ENCODE assay signal across 15 cellular contexts in genomic region chr10:131832056-131832685, GRCh38.
A peak's percentile ranks its signal among the peaks of the same experiment; 100 is the strongest.
DNase-seq lines count a peak whose midpoint lies in the region; ATAC-seq and TF ChIP-seq lines count a peak whose summit lies in the region.
"Had no signal": no experiment of that assay in that cellular context is flagged by ENCODE, and none has a peak within 500 bp of the region (broad histone marks: within the 10 kb centered on the region; RNA-seq: fewer than 3 reads in every experiment).

No MANE protein-coding gene starts in this region.

- POLR2A ChIA-PET in Panc1 (lab: Charles Lee): no interaction called here

- H3K27ac ChIP-seq in Panc1 (ENCODE audit: low read length): no peak overlapping the region
- no peak overlapping the region for H3K27ac ChIP-seq in osteoblast (ENCODE audit: low read depth, low read length)
- H3K27ac ChIP-seq in upper lobe of left lung: no peak overlapping the region
- H3K27ac ChIP-seq: C4-2B, SJSA1 had no signal

- no peaks in the 10 kb centered on the region for H3K36me3 ChIP-seq in Panc1 (ENCODE audit: control insufficient read depth, insufficient read depth, low read length)
- no peaks in the 10 kb centered on the region for H3K36me3 ChIP-seq in osteoblast (ENCODE audit: insufficient read depth, low read length)
- H3K36me3 ChIP-seq in upper lobe of left lung: no peaks in the 10 kb centered on the region
- H3K36me3 ChIP-seq: SJSA1 had no signal

- DNase-seq in Panc1 (ENCODE audit: low read depth, low spot score): no peak
- peak; percentile 92 for DNase-seq in chondrocyte (ENCODE audit: low spot score)
- DNase-seq in osteoblast (ENCODE audit: insufficient read length, low spot score, missing footprints): peak; percentile 44
- DNase-seq in upper lobe of left lung: peak in 1 of 2 donors; percentile 23
- DNase-seq in activated naive CD4-positive, alpha-beta T cell treated with anti-CD3 and anti-CD28 coated beads, Interleukin-2, amount 50 U/mL, for 72 hours (ENCODE audit: low spot score in 2 of 2): no peak
- DNase-seq in natural killer cell: no peak
- no peak for DNase-seq in NCI-H1417 treated with DMSO at 0.1 percent for 48 hours (lab: John Stamatoyannopoulos, UW)
- DNase-seq: ACHN, DMS79 treated with DMSO at 0.1 percent for 48 hours, MM.1S, NCI-H1092, NCI-H146, NCI-H774 had no signal

- H3K27ac Mint-ChIP-seq in chondrocyte (ENCODE audit: unreplicated experiment): no peak overlapping the region
- no peak overlapping the region for H3K27ac Mint-ChIP-seq in activated naive CD4-positive, alpha-beta T cell treated with anti-CD3 and anti-CD28 coated beads, Interleukin-2, amount 50 U/mL, for 72 hours
- no peak overlapping the region for H3K27ac Mint-ChIP-seq in natural killer cell

- H3K4me1 ChIP-seq in Panc1 (ENCODE audit: control insufficient read depth, insufficient read depth, low read length) (no peaks in the 10 kb centered on the region), osteoblast (ENCODE audit: insufficient read depth, low read length) (no peaks in the 10 kb centered on the region), upper lobe of left lung (no peaks in the 10 kb centered on the region)
- H3K4me1 ChIP-seq: SJSA1 had no signal

- H3K9me3 ChIP-seq in Panc1 (ENCODE audit: control insufficient read depth, insufficient read depth, low read depth, low read length) (no peaks in the 10 kb centered on the region), osteoblast (ENCODE audit: low read depth, low read length) (no peaks in the 10 kb centered on the region), upper lobe of left lung (peaks cover 0 to 5% (median 2%) of the 10 kb centered on the region in 4 donors)
- H3K9me3 ChIP-seq: SJSA1 had no signal

- H3K36me3 Mint-ChIP-seq in chondrocyte (ENCODE audit: low read depth) (no peaks in the 10 kb centered on the region), natural killer cell (no peaks in the 10 kb centered on the region)
- H3K36me3 Mint-ChIP-seq in activated naive CD4-positive, alpha-beta T cell treated with anti-CD3 and anti-CD28 coated beads, Interleukin-2, amount 50 U/mL, for 72 hours: peaks cover 0 to 7% of the 10 kb centered on the region in 2 donors

- CTCF ChIA-PET in Panc1 (lab: Charles Lee): no interaction called here

- no peak overlapping the region for H2AFZ ChIP-seq in osteoblast (ENCODE audit: low read length)

- ATAC-seq in Panc1 (0 out of 2 replicates have a peak, but pooled peaks have one; percentile 29), upper lobe of left lung (ENCODE audit: low FRiP score in 2 of 2) (peak; percentile 10 to 12), natural killer cell (no peak)
- ATAC-seq in activated naive CD4-positive, alpha-beta T cell treated with anti-CD3 and anti-CD28 coated beads, Interleukin-2, amount 50 U/mL, for 72 hours: no peak

- no peak overlapping the region for H3K4me2 ChIP-seq in osteoblast (ENCODE audit: insufficient read depth, low read length)

- 81 to 87% methylated on average over 17 of the region's 17 CpGs for WGBS in upper lobe of left lung, 2 donors

- H3K9me3 Mint-ChIP-seq in chondrocyte (ENCODE audit: low read depth) (peaks cover 10% of the 10 kb centered on the region), natural killer cell (no peaks in the 10 kb centered on the region)
- H3K9me3 Mint-ChIP-seq in activated naive CD4-positive, alpha-beta T cell treated with anti-CD3 and anti-CD28 coated beads, Interleukin-2, amount 50 U/mL, for 72 hours: no peaks in the 10 kb centered on the region

- H3K27me3 Mint-ChIP-seq in chondrocyte (ENCODE audit: low read depth): peaks cover 9% of the 10 kb centered on the region
- H3K27me3 Mint-ChIP-seq in natural killer cell (ENCODE audit: low read depth in 2 of 2): peaks cover 0 to 2% of the 10 kb centered on the region in 2 donors

- no peak for TF ChIP-seq POLR2A in upper lobe of left lung (IDR thresholded peaks at IDR 0.05)

- H3K27me3 ChIP-seq in Panc1 (ENCODE audit: control insufficient read depth, insufficient read depth, low read length) (peaks cover 8% of the 10 kb centered on the region; the same call in 1 of the 2 replicates), osteoblast (ENCODE audit: insufficient read depth, low read length) (no peaks in the 10 kb centered on the region), upper lobe of left lung (no peaks in the 10 kb centered on the region)
- H3K27me3 ChIP-seq: SJSA1 had no signal

- H3K4me1 Mint-ChIP-seq in chondrocyte (ENCODE audit: low read depth) (no peaks in the 10 kb centered on the region), natural killer cell (no peaks in the 10 kb centered on the region)

- no peak for TF ChIP-seq EP300 in upper lobe of left lung (IDR thresholded peaks at IDR 0.05)

- in situ Hi-C loops in Panc1 (cut with HindIII; ENCODE audit: low pct_unique_long_range_greater_than_20kb, low sequenced_read_pairs): no loop called here

- no peak overlapping the region for H3K4me3 ChIP-seq in Panc1 (ENCODE audit: low read depth in 2 of 2, low read length in 2 of 2)
- H3K4me3 ChIP-seq in osteoblast (ENCODE audit: insufficient read depth, low read length): no peak overlapping the region
- no peak overlapping the region for H3K4me3 ChIP-seq in upper lobe of left lung
- H3K4me3 ChIP-seq: SJSA1 had no signal

- BruUV-seq in Panc1 (replicated peaks; lab: Mats Ljungman, UMichigan): no TSS peak

- intact Hi-C loops in Panc1 (cut with micrococcal nuclease; ENCODE audit: unreplicated experiment) (no loop called here), natural killer cell (cut with micrococcal nuclease) (no loop called here)

- H3K4me3 Mint-ChIP-seq in chondrocyte (ENCODE audit: unreplicated experiment) (no peak overlapping the region), natural killer cell (no peak overlapping the region)

- TF ChIP-seq CTCF in Panc1 (IDR thresholded peaks at IDR 0.05): no peak
- TF ChIP-seq CTCF in chondrocyte (IDR thresholded peaks at IDR 0.05): no peak
- no peak for TF ChIP-seq CTCF in osteoblast (IDR thresholded peaks at IDR 0.05; ENCODE audit: extremely low read depth, low read depth, low read length)
- TF ChIP-seq CTCF in upper lobe of left lung (IDR thresholded peaks at IDR 0.05): no peak
- TF ChIP-seq CTCF in natural killer cell (IDR thresholded peaks at IDR 0.05): no peak

- H4K20me1 ChIP-seq in osteoblast (ENCODE audit: insufficient read depth, low read length): no peaks in the 10 kb centered on the region

- H3K79me2 ChIP-seq in osteoblast (ENCODE audit: insufficient read depth, low read length): no peaks in the 10 kb centered on the region

Comparison
In these comparisons a context has a peak if more than half of its experiments do, and no peak if none do; other contexts are left out.
1. ATAC-seq: peak in Panc1 (single experiment) and upper lobe of left lung (2 of 2); none in activated naive CD4-positive, alpha-beta T cell treated with anti-CD3 and anti-CD28 coated beads, Interleukin-2, amount 50 U/mL, for 72 hours (0 of 2) and natural killer cell (0 of 3).
2. DNase-seq: peak in chondrocyte (single experiment) and osteoblast (single experiment); none in Panc1 (single experiment), activated naive CD4-positive, alpha-beta T cell treated with anti-CD3 and anti-CD28 coated beads, Interleukin-2, amount 50 U/mL, for 72 hours (0 of 2), natural killer cell (single experiment) and NCI-H1417 treated with DMSO at 0.1 percent for 48 hours (single experiment).